10 cellular contexts compared by ENCODE assay signal in genomic region chr3:45799586-45799985, GRCh38. TPM values are rescaled to one million over a fixed set of nuclear protein-coding genes. Genes with fewer than 3 reads are reported as not detected.
"Had no signal": no experiment of that assay in that cellular context is flagged by ENCODE, and none has a peak within 500 bp of the region (broad histone marks: within the 10 kb centered on the region; RNA-seq: fewer than 3 reads in every experiment).

No MANE protein-coding gene starts in this region.

- H3K4me3 ChIP-seq: GM23248, HAP-1 had no signal

- ATAC-seq: HCT116, HepG2 had no signal

- H3K4me1 ChIP-seq: HAP-1 had no signal

- DNase-seq: GM23248, GOT3, H7, HFFc6 had no signal

- H3K36me3 ChIP-seq: HAP-1 had no signal

- H3K27ac ChIP-seq: GM23248, HL-60 had no signal

- H3K9me3 ChIP-seq: HAP-1 had no signal

RNA-seq across cellular contexts. Expression of gene SLC6A20, which starts 3.2 kb away (rescaled TPM):
- total RNA-seq: GM23248, H4, HepG2, HFFc6, HT1080 had no signal
